Comparison of ENCODE assay signal across 13 cellular contexts in the genomic region with DNA sequence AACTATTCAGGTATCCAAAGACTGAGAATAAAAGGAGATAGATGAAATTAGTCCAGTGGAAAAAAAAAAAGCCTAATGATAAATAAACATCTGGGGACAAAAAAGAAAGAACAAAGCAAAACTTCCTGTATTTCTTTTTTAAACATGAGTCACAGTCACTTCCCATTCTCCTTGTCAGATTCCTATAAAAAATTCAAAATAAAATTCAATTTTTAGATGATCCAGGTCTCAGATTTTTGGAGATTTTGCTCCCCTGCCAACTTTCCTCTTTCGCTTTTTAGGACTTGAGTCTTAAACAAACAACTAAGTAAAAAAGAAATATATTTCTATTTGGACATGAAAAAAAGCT.
"Had no signal": no experiment of that assay in that cellular context is flagged by ENCODE, and none has a peak within 500 bp of the region (broad histone marks: within the 10 kb centered on the region; RNA-seq: fewer than 3 reads in every experiment).

No MANE protein-coding gene starts in this region.

- H3K27me3 ChIP-seq: left lung, pancreas had no signal

- H3K9me3 Mint-ChIP-seq: brain; stimulated activated naive CD8-positive, alpha-beta T cell treated with anti-CD3 and anti-CD28 coated beads, Interleukin-15, amount 100 ng/mL, for 72 hours had no signal

- DNase-seq: activated CD4-positive, alpha-beta T cell treated with anti-CD3 and anti-CD28 coated beads, Interleukin-2, amount 50 U/mL, for 4 hours; activated CD4-positive, CD25-positive, alpha-beta regulatory T cell treated with anti-CD3 and anti-CD28 coated beads, Interleukin-2, amount 50 U/mL, for 72 hours; activated naive CD4-positive, alpha-beta T cell treated with anti-CD3 and anti-CD28 coated beads, Interleukin-2, amount 50 U/mL, for 16 hours; activated T-cell treated with anti-CD3 and anti-CD28 coated beads, Interleukin-2, amount 50 U/mL, for 1 hour; effector memory CD8-positive, alpha-beta T cell; left lung; mesenchymal stem cell; pancreas; stimulated activated CD4-positive, alpha-beta T cell treated with anti-CD3 and anti-CD28 coated beads, Interleukin-15, amount 100 ng/mL, for 24 hours; stimulated activated CD4-positive, alpha-beta T cell treated with anti-CD3 and anti-CD28 coated beads, Interleukin-4, amount 100 ng/mL, for 24 hours; stimulated activated naive CD8-positive, alpha-beta T cell treated with anti-CD3 and anti-CD28 coated beads, Interleukin-15, amount 100 ng/mL, for 72 hours; SW 1271 had no signal

- H3K27me3 Mint-ChIP-seq: brain; effector memory CD8-positive, alpha-beta T cell had no signal

- H3K27ac Mint-ChIP-seq: effector memory CD8-positive, alpha-beta T cell had no signal

- H3K4me3 Mint-ChIP-seq: effector memory CD8-positive, alpha-beta T cell; stimulated activated naive CD8-positive, alpha-beta T cell treated with anti-CD3 and anti-CD28 coated beads, Interleukin-15, amount 100 ng/mL, for 72 hours had no signal

- H3K4me1 Mint-ChIP-seq: stimulated activated naive CD8-positive, alpha-beta T cell treated with anti-CD3 and anti-CD28 coated beads, Interleukin-15, amount 100 ng/mL, for 72 hours had no signal

- H3K36me3 ChIP-seq: left lung had no signal

- H3K9me3 ChIP-seq: left lung, pancreas had no signal

- H3K4me1 ChIP-seq: left lung had no signal

- H3K4me3 ChIP-seq: left lung, pancreas had no signal
